Comparison of ENCODE assay signal across 22 cellular contexts in genomic region chr5:180180846-180181245, GRCh38. TPM values are rescaled to one million over a fixed set of nuclear protein-coding genes. Genes with fewer than 3 reads are reported as not detected.
"Had no signal": no experiment of that assay in that cellular context is flagged by ENCODE, and none has a peak within 500 bp of the region (broad histone marks: within the 10 kb centered on the region; RNA-seq: fewer than 3 reads in every experiment).

No MANE protein-coding gene starts in this region.

- H3K4me1 Mint-ChIP-seq: immature natural killer cell had no signal

- H3K4me1 ChIP-seq: esophagus squamous epithelium, lower lobe of right lung, prostate gland, stomach, upper lobe of right lung had no signal

- H3K36me3 Mint-ChIP-seq: immature natural killer cell; natural killer cell treated with Interleukin-12 subunit alpha and Interleukin-12 subunit beta and Interleukin-15 and Interleukin-18, amount 100 ng/mL, for 72 hours had no signal

- H3K36me3 ChIP-seq: esophagus squamous epithelium, left ventricle myocardium inferior, lower lobe of right lung, prostate gland, stomach, thyroid gland, upper lobe of right lung, vagina had no signal

- H3K27me3 ChIP-seq: thyroid gland, vagina had no signal

- H3K9me3 Mint-ChIP-seq: effector memory CD8-positive, alpha-beta T cell; natural killer cell treated with Interleukin-12 subunit alpha and Interleukin-12 subunit beta and Interleukin-15 and Interleukin-18, amount 100 ng/mL, for 72 hours had no signal

- H3K27ac Mint-ChIP-seq: effector memory CD8-positive, alpha-beta T cell; immature natural killer cell; natural killer cell treated with Interleukin-12 subunit alpha and Interleukin-12 subunit beta and Interleukin-15 and Interleukin-18, amount 100 ng/mL, for 72 hours had no signal

- H3K27ac ChIP-seq: epithelial cell of prostate, esophagus squamous epithelium, left ventricle myocardium inferior, lower lobe of right lung, parathyroid adenoma, prostate gland, skin epidermis, stomach, thyroid gland, upper lobe of right lung, vagina had no signal

- H3K4me3 ChIP-seq: esophagus squamous epithelium, left ventricle myocardium inferior, lower lobe of right lung, prostate gland, skin epidermis, stomach, thyroid gland, upper lobe of right lung, vagina had no signal

- DNase-seq: cortex of kidney; effector memory CD8-positive, alpha-beta T cell; esophagus squamous epithelium; foreskin fibroblast; immature natural killer cell; left ventricle myocardium inferior; lower lobe of right lung; mesenchymal stem cell; midbrain; occipital lobe; stimulated activated CD4-positive, alpha-beta T cell treated with anti-CD3 and anti-CD28 coated beads, Interleukin-12 subunit alpha, Interleukin-12 subunit beta, amount 100 ng/mL, for 4 hours; stimulated activated naive CD4-positive, alpha-beta T cell; stomach; thyroid gland; upper lobe of right lung had no signal

- H3K9me3 ChIP-seq: lower lobe of right lung, prostate gland, thyroid gland, upper lobe of right lung, vagina had no signal

- H3K4me3 Mint-ChIP-seq: effector memory CD8-positive, alpha-beta T cell; immature natural killer cell; natural killer cell treated with Interleukin-12 subunit alpha and Interleukin-12 subunit beta and Interleukin-15 and Interleukin-18, amount 100 ng/mL, for 72 hours had no signal

RNA-seq across cellular contexts. Expression of gene RASGEF1C, which starts 28.2 kb away (rescaled TPM):
- total RNA-seq: lower lobe of right lung; natural killer cell treated with Interleukin-12 subunit alpha and Interleukin-12 subunit beta and Interleukin-15 and Interleukin-18, amount 100 ng/mL, for 72 hours; renal cortical epithelial cell; upper lobe of right lung had no signal
